ENCODE assay signal across 18 cellular contexts in the genomic region with DNA sequence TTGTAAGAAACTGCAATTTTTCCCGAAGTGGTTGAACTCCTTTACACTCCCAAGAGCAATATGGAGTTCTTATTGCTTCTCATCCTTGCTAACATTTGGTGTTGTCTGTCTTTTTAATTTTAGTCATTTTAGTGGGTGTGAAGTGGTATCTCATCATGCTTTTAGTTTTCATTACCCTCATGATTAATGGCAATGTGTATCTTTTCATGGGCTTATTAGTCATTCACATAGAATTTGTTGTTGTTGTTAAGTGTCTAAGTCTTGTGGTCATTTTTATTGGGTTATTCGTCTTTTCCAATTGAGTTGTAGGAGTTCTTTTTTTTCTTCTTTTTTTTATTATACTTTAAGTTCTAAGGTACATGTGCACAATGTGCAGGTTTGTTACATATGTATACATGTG.
DNase-seq lines count a peak whose midpoint lies in the region; FAIRE-seq and TF ChIP-seq lines count a peak whose summit lies in the region.
"Had no signal": no experiment of that assay in that cellular context is flagged by ENCODE, and none has a peak within 500 bp of the region (broad histone marks: within the 10 kb centered on the region; RNA-seq: fewer than 3 reads in every experiment).

No MANE protein-coding gene starts in this region.

- no peak overlapping the region for H3K27ac Mint-ChIP-seq in nephron progenitor cell
- H3K27ac Mint-ChIP-seq: CD4-positive, alpha-beta memory T cell; GM23338 had no signal

- CTCF ChIA-PET in HEK293T (lab: Yijun Ruan, JAX): no interaction called here

- 82% methylated on average over 2 of the region's 2 CpGs for WGBS in esophagus muscularis mucosa

- no peak overlapping the region for H3K9ac ChIP-seq in keratinocyte (ENCODE audit: control insufficient read depth, extremely low read depth, insufficient read depth, low read length)

- FAIRE-seq in keratinocyte (lab: Jason Lieb, UNC) (peak; percentile 5), RCC 7860 (lab: Jason Lieb, UNC) (no peak)
- FAIRE-seq: G401.6, GM12891 had no signal

- H3K27me3 Mint-ChIP-seq in nephron progenitor cell (ENCODE audit: low read depth, poor library complexity): no peaks in the 10 kb centered on the region

- no peaks in the 10 kb centered on the region for H3K79me2 ChIP-seq in keratinocyte (ENCODE audit: control insufficient read depth, insufficient read depth, low read length)
- H3K79me2 ChIP-seq in osteoblast (ENCODE audit: insufficient read depth, low read length): no peaks in the 10 kb centered on the region

- peak; percentile 45 for DNase-seq in AG10803 (ENCODE audit: low read depth)
- DNase-seq in HEK293T (ENCODE audit: extremely low spot score): no peak
- peak; percentile 65 for DNase-seq in fibroblast of mammary gland (ENCODE audit: low read depth)
- DNase-seq in keratinocyte (ENCODE audit: low read depth, low spot score): no peak
- no peak for DNase-seq in esophagus muscularis mucosa (ENCODE audit: extremely low spot score)
- DNase-seq in nephron progenitor cell: no peak
- DNase-seq in RCC 7860 (ENCODE audit: low spot score): no peak
- no peak for DNase-seq in osteoblast (ENCODE audit: insufficient read length, low spot score, missing footprints)
- DNase-seq: ACHN; BE2C; CD4-positive, alpha-beta memory T cell; DMS79; H7 had no signal

- H3K4me1 ChIP-seq in keratinocyte (ENCODE audit: control insufficient read depth, extremely low read depth, insufficient read depth, low read length) (no peaks in the 10 kb centered on the region), esophagus muscularis mucosa (no peaks in the 10 kb centered on the region), osteoblast (ENCODE audit: insufficient read depth, low read length) (no peaks in the 10 kb centered on the region)

- H4K20me1 ChIP-seq in keratinocyte (ENCODE audit: control insufficient read depth, extremely low read depth, insufficient read depth, low read length) (no peaks in the 10 kb centered on the region), osteoblast (ENCODE audit: insufficient read depth, low read length) (no peaks in the 10 kb centered on the region)

- no peaks in the 10 kb centered on the region for H3K36me3 Mint-ChIP-seq in nephron progenitor cell (ENCODE audit: low read depth)
- H3K36me3 Mint-ChIP-seq: CD4-positive, alpha-beta memory T cell had no signal

- intact Hi-C loops in esophagus muscularis mucosa (cut with DNase I): no loop called here

- H3K4me3 ChIP-seq in AG10803 (ENCODE audit: low read length) (no peak overlapping the region), fibroblast of mammary gland (ENCODE audit: control insufficient read depth, low read depth, low read length) (no peak overlapping the region), keratinocyte (ENCODE audit: control insufficient read depth in 2 of 3, extremely low read depth in 1 of 3, insufficient read depth in 2 of 3, low read depth in 1 of 3, low read length in 3 of 3) (no peak overlapping the region), esophagus muscularis mucosa (no peak overlapping the region), osteoblast (ENCODE audit: insufficient read depth, low read length) (no peak overlapping the region)
- H3K4me3 ChIP-seq: GM23338 had no signal

- H2AFZ ChIP-seq in keratinocyte (ENCODE audit: control insufficient read depth, low read length) (no peak overlapping the region), osteoblast (ENCODE audit: low read length) (no peak overlapping the region)
- H2AFZ ChIP-seq: GM23338 had no signal

- POLR2A ChIA-PET in HEK293T (lab: Yijun Ruan, JAX): no interaction called here

- H3K36me3 ChIP-seq in keratinocyte (ENCODE audit: control insufficient read depth in 2 of 2, extremely low read depth in 1 of 2, insufficient read depth in 2 of 2, low read length in 2 of 2) (no peaks in the 10 kb centered on the region), esophagus muscularis mucosa (no peaks in the 10 kb centered on the region), osteoblast (ENCODE audit: insufficient read depth, low read length) (no peaks in the 10 kb centered on the region)
- H3K36me3 ChIP-seq: BE2C had no signal

- no peak for TF ChIP-seq POLR2A in esophagus muscularis mucosa (IDR thresholded peaks at IDR 0.05; ENCODE audit: low read depth)

- no peaks in the 10 kb centered on the region for H3K9me1 ChIP-seq in keratinocyte (ENCODE audit: control insufficient read depth, extremely low read depth, insufficient read depth, low read length)

- H3K9me3 ChIP-seq in keratinocyte (ENCODE audit: control insufficient read depth, low read depth, low read length) (no peaks in the 10 kb centered on the region), esophagus muscularis mucosa (no peaks in the 10 kb centered on the region), osteoblast (ENCODE audit: low read depth, low read length) (no peaks in the 10 kb centered on the region)
- H3K9me3 ChIP-seq: BE2C had no signal

- dilution Hi-C loops in keratinocyte (cut with MboI; ENCODE audit: extremely low pct_ligation_motif_present, low sequenced_read_pairs): no loop called here

- H3K9me3 Mint-ChIP-seq in nephron progenitor cell: peaks cover 18% of the 10 kb centered on the region
- H3K9me3 Mint-ChIP-seq: CD4-positive, alpha-beta memory T cell; GM23338 had no signal

- no peak for TF ChIP-seq CTCF in AG10803 (conservative IDR thresholded peaks at IDR 0.05; ENCODE audit: low read length)
- TF ChIP-seq CTCF in fibroblast of mammary gland (conservative IDR thresholded peaks at IDR 0.05; ENCODE audit: control insufficient read depth, insufficient read depth, low read depth, low read length): no peak
- TF ChIP-seq CTCF in keratinocyte (optimal IDR thresholded peaks at IDR 0.05 in 1 of 3, IDR thresholded peaks at IDR 0.05 in 1 of 3, conservative IDR thresholded peaks at IDR 0.05 in 1 of 3; ENCODE audit: extremely low read depth in 1 of 3, insufficient read depth in 2 of 3, low read length in 3 of 3): no peak
- no peak for TF ChIP-seq CTCF in esophagus muscularis mucosa (IDR thresholded peaks at IDR 0.05)
- TF ChIP-seq CTCF in nephron progenitor cell (IDR thresholded peaks at IDR 0.05): no peak
- no peak for TF ChIP-seq CTCF in osteoblast (IDR thresholded peaks at IDR 0.05; ENCODE audit: extremely low read depth, low read depth, low read length)

- H3K4me3 Mint-ChIP-seq in nephron progenitor cell: no peak overlapping the region
- H3K4me3 Mint-ChIP-seq: CD4-positive, alpha-beta memory T cell; GM23338 had no signal

- H3K4me2 ChIP-seq in keratinocyte (ENCODE audit: control insufficient read depth, extremely low read depth, insufficient read depth, low read depth, low read length) (no peak overlapping the region), osteoblast (ENCODE audit: insufficient read depth, low read length) (no peak overlapping the region)
- H3K4me2 ChIP-seq: GM23338 had no signal

- H3K27me3 ChIP-seq in keratinocyte (ENCODE audit: control insufficient read depth, extremely low read depth, insufficient read depth, low read length): no peaks in the 10 kb centered on the region
- no peaks in the 10 kb centered on the region for H3K27me3 ChIP-seq in esophagus muscularis mucosa
- H3K27me3 ChIP-seq in osteoblast (ENCODE audit: insufficient read depth, low read length): no peaks in the 10 kb centered on the region
- H3K27me3 ChIP-seq: BE2C had no signal

- no peak overlapping the region for H3K27ac ChIP-seq in keratinocyte (ENCODE audit: control insufficient read depth, insufficient read depth, low read length)
- no peak overlapping the region for H3K27ac ChIP-seq in esophagus muscularis mucosa (replicated peaks in 1 of 4)
- H3K27ac ChIP-seq in osteoblast (ENCODE audit: low read depth, low read length): no peak overlapping the region
- H3K27ac ChIP-seq: C4-2B, HL-60 had no signal

- TF ChIP-seq EP300 in esophagus muscularis mucosa (IDR thresholded peaks at IDR 0.05): no peak

- H3K4me1 Mint-ChIP-seq in nephron progenitor cell: peaks cover 11% of the 10 kb centered on the region
- H3K4me1 Mint-ChIP-seq: CD4-positive, alpha-beta memory T cell; GM23338 had no signal

TF ChIP-seq in HEK293T, 16 proteins besides CTCF, POLR2A, EP300 and RAD21:
- TF ChIP-seq, protein P1, sequence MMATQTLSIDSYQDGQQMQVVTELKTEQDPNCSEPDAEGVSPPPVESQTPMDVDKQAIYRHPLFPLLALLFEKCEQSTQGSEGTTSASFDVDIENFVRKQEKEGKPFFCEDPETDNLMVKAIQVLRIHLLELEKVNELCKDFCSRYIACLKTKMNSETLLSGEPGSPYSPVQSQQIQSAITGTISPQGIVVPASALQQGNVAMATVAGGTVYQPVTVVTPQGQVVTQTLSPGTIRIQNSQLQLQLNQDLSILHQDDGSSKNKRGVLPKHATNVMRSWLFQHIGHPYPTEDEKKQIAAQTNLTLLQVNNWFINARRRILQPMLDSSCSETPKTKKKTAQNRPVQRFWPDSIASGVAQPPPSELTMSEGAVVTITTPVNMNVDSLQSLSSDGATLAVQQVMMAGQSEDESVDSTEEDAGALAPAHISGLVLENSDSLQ (IDR thresholded peaks at IDR 0.05): peak; percentile 16; the same call in 1 of the 2 replicates
- no peak for TF ChIP-seq BHLHE40 (IDR thresholded peaks at IDR 0.05; ENCODE audit: borderline replicate concordance)
- TF ChIP-seq ZNF384 (IDR thresholded peaks at IDR 0.05): no peak
TF ChIP-seq in HEK293T: peak in this region for 1.

Comparison
In these comparisons a context has a peak if more than half of its experiments do, and no peak if none do; other contexts are left out.
1. DNase-seq: peak in AG10803 (single experiment) and fibroblast of mammary gland (single experiment); none in HEK293T (single experiment), keratinocyte (single experiment), esophagus muscularis mucosa (single experiment), nephron progenitor cell (single experiment), RCC 7860 (single experiment) and osteoblast (single experiment).